In genomic region chr1:19484793-19485361, GRCh38 we compare ENCODE assay signal across 2 cellular contexts.
TF ChIP-seq lines count a peak whose summit lies in the region.

No MANE protein-coding gene starts in this region.

TF ChIP-seq in HEK293, 187 proteins besides CTCF, POLR2A, EP300 and RAD21 (continued from another document and continues in another):
- no peak for TF ChIP-seq ZNF354C (tag by site-specific recombination; IDR thresholded peaks at IDR 0.05; ENCODE audit: borderline replicate concordance, low read depth)
- TF ChIP-seq GLI4 (tag by site-specific recombination; IDR thresholded peaks at IDR 0.05) = no peak
- TF ChIP-seq, protein P1, sequence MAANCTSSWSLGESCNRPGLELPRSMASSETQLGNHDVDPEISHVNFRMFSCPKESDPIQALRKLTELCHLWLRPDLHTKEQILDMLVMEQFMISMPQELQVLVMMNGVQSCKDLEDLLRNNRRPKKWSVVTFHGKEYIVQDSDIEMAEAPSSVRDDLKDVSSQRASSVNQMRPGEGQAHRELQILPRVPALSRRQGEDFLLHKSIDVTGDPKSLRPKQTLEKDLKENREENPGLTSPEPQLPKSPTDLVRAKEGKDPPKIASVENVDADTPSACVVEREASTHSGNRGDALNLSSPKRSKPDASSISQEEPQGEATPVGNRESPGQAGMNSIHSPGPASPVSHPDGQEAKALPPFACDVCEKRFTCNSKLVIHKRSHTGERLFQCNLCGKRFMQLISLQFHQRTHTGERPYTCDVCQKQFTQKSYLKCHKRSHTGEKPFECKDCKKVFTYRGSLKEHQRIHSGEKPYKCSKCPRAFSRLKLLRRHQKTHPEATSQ (tag by site-specific recombination; IDR thresholded peaks at IDR 0.05) = peak; percentile 74; the same call in 1 of the 2 replicates
- TF ChIP-seq ZNF621 (tag by site-specific recombination; IDR thresholded peaks at IDR 0.05) = no peak
- TF ChIP-seq PRDM1 (tag by site-specific recombination; IDR thresholded peaks at IDR 0.05) = no peak
- no peak for TF ChIP-seq SCRT2 (tag by site-specific recombination; IDR thresholded peaks at IDR 0.05)
- no peak for TF ChIP-seq OSR2 (tag by site-specific recombination; IDR thresholded peaks at IDR 0.05)
- no peak for TF ChIP-seq ZBTB7A (tag by site-specific recombination; IDR thresholded peaks at IDR 0.05; ENCODE audit: low read depth)
- TF ChIP-seq ZNF266 (tag by site-specific recombination; IDR thresholded peaks at IDR 0.05; ENCODE audit: low read depth) = no peak
- no peak for TF ChIP-seq ZNF239 (tag by site-specific recombination; IDR thresholded peaks at IDR 0.05)
- TF ChIP-seq ZNF311 (tag by site-specific recombination; IDR thresholded peaks at IDR 0.05; ENCODE audit: borderline replicate concordance) = no peak
- TF ChIP-seq ZNF10 (tag by site-specific recombination; IDR thresholded peaks at IDR 0.05) = no peak
- TF ChIP-seq ZNF184 (tag by site-specific recombination; IDR thresholded peaks at IDR 0.05) = no peak
- peak; percentile 95 for TF ChIP-seq ZNF335 (tag by site-specific recombination; conservative IDR thresholded peaks at IDR 0.05)
- no peak for TF ChIP-seq TCF7L2 (IDR thresholded peaks at IDR 0.05; ENCODE audit: borderline replicate concordance, low read depth, low read length)
- peak; percentile 61 for TF ChIP-seq SP2 (tag by site-specific recombination; IDR thresholded peaks at IDR 0.05)
- TF ChIP-seq ZNF558 (tag by site-specific recombination; IDR thresholded peaks at IDR 0.05) = no peak
- no peak for TF ChIP-seq IKZF3 (tag by site-specific recombination; IDR thresholded peaks at IDR 0.05)
- no peak for TF ChIP-seq ZNF560 (tag by site-specific recombination; IDR thresholded peaks at IDR 0.05; ENCODE audit: borderline replicate concordance)
- no peak for TF ChIP-seq ZNF529 (tag by site-specific recombination; IDR thresholded peaks at IDR 0.05; ENCODE audit: insufficient replicate concordance)
- no peak for TF ChIP-seq ZNF785 (tag by site-specific recombination; IDR thresholded peaks at IDR 0.05)
- no peak for TF ChIP-seq ZNF221 (tag by site-specific recombination; IDR thresholded peaks at IDR 0.05; ENCODE audit: borderline replicate concordance)
- TF ChIP-seq ZBTB17 (tag by site-specific recombination; IDR thresholded peaks at IDR 0.05) = no peak
- no peak for TF ChIP-seq ZNF112 (tag by site-specific recombination; IDR thresholded peaks at IDR 0.05)
- no peak for TF ChIP-seq ZNF530 (tag by site-specific recombination; IDR thresholded peaks at IDR 0.05; ENCODE audit: low read depth)
- no peak for TF ChIP-seq ZNF391 (tag by site-specific recombination; IDR thresholded peaks at IDR 0.05; ENCODE audit: borderline replicate concordance, low read depth)
- peak; percentile 80 for TF ChIP-seq KLF17 (tag by site-specific recombination; IDR thresholded peaks at IDR 0.05)
- no peak for TF ChIP-seq PRDM6 (tag by site-specific recombination; IDR thresholded peaks at IDR 0.05)
- TF ChIP-seq MEIS1 (CRISPR knock-in tag; IDR thresholded peaks at IDR 0.05; ENCODE audit: borderline replicate concordance) = no peak
- no peak for TF ChIP-seq ZBTB11 (tag by site-specific recombination; conservative IDR thresholded peaks at IDR 0.05; ENCODE audit: low read depth)
- 0 out of 2 replicates have a peak, but pooled peaks have one; percentile 39 for TF ChIP-seq ZXDB (tag by site-specific recombination; IDR thresholded peaks at IDR 0.05)

TF ChIP-seq in HepG2, 621 proteins besides CTCF, POLR2A, EP300 and RAD21 (continued from another document and continues in another):
- TF ChIP-seq ZNF646 (CRISPR knock-in tag; IDR thresholded peaks at IDR 0.05) (no peak), ZNF431 (CRISPR knock-in tag; IDR thresholded peaks at IDR 0.05; ENCODE audit: borderline replicate concordance, low read depth) (no peak), ZMYM4 (CRISPR knock-in tag; IDR thresholded peaks at IDR 0.05) (no peak), PREB (CRISPR knock-in tag; IDR thresholded peaks at IDR 0.05) (no peak), HCFC1 (IDR thresholded peaks at IDR 0.05; ENCODE audit: low read depth, low read length) (no peak), ARNT2 (CRISPR knock-in tag; IDR thresholded peaks at IDR 0.05; ENCODE audit: low read depth) (no peak), ARHGAP35 (CRISPR knock-in tag; IDR thresholded peaks at IDR 0.05; ENCODE audit: borderline replicate concordance) (no peak), BHLHE40 (IDR thresholded peaks at IDR 0.05; ENCODE audit: low read length) (no peak), MYNN (CRISPR knock-in tag; IDR thresholded peaks at IDR 0.05; ENCODE audit: low read depth) (no peak), ZNF33B (CRISPR knock-in tag; IDR thresholded peaks at IDR 0.05) (no peak), ZNF124 (CRISPR knock-in tag; IDR thresholded peaks at IDR 0.05) (0 out of 2 replicates have a peak, but pooled peaks have one; percentile 12), DMTF1 (CRISPR knock-in tag; IDR thresholded peaks at IDR 0.05) (no peak), NR2C2 (CRISPR knock-in tag; IDR thresholded peaks at IDR 0.05; ENCODE audit: borderline replicate concordance) (no peak), ZSCAN30 (CRISPR knock-in tag; IDR thresholded peaks at IDR 0.05) (peak; percentile 82), KMT2A (CRISPR knock-in tag; IDR thresholded peaks at IDR 0.05) (0 out of 2 replicates have a peak, but pooled peaks have one; percentile 22), HNRNPL (IDR thresholded peaks at IDR 0.05; ENCODE audit: low read depth, low read length) (0 out of 2 replicates have a peak, but pooled peaks have one; percentile 26), ZNF296 (CRISPR knock-in tag; conservative IDR thresholded peaks at IDR 0.05) (no peak), CSRNP2 (CRISPR knock-in tag; conservative IDR thresholded peaks at IDR 0.05; ENCODE audit: low read depth) (no peak), MAFF (IDR thresholded peaks at IDR 0.05; ENCODE audit: low read depth, low read length) (no peak), EED (CRISPR knock-in tag; IDR thresholded peaks at IDR 0.05) (no peak; the same call in 1 of the 2 replicates), MBD4 (IDR thresholded peaks at IDR 0.05; ENCODE audit: borderline replicate concordance, low read length) (no peak), ZFP41 (CRISPR knock-in tag; IDR thresholded peaks at IDR 0.05; ENCODE audit: borderline replicate concordance) (no peak), EHMT2 (IDR thresholded peaks at IDR 0.05; ENCODE audit: borderline replicate concordance, low read depth, low read length) (no peak), SRY (CRISPR knock-in tag; IDR thresholded peaks at IDR 0.05) (0 out of 2 replicates have a peak, but pooled peaks have one; percentile 51), MYC (CRISPR knock-in tag; IDR thresholded peaks at IDR 0.05; ENCODE audit: borderline replicate concordance) (no peak), THRA (CRISPR knock-in tag; IDR thresholded peaks at IDR 0.05; ENCODE audit: borderline replicate concordance) (no peak), PHF5A (CRISPR knock-in tag; IDR thresholded peaks at IDR 0.05; ENCODE audit: low read depth, unreplicated experiment) (no peak), PRMT3 (CRISPR knock-in tag; IDR thresholded peaks at IDR 0.05; ENCODE audit: borderline replicate concordance, low read depth) (no peak), ZSCAN20 (CRISPR knock-in tag; IDR thresholded peaks at IDR 0.05; ENCODE audit: borderline replicate concordance) (no peak), ETV6 (CRISPR knock-in tag; conservative IDR thresholded peaks at IDR 0.05) (no peak), ZSCAN12 (CRISPR knock-in tag; IDR thresholded peaks at IDR 0.05) (no peak)
- TF ChIP-seq, protein P2, sequence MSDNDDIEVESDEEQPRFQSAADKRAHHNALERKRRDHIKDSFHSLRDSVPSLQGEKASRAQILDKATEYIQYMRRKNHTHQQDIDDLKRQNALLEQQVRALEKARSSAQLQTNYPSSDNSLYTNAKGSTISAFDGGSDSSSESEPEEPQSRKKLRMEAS (IDR thresholded peaks at IDR 0.05) = peak; percentile 24; the same call in 1 of the 2 replicates
